ENCODE assay signal across 14 cellular contexts in genomic region chr18:62729487-62730386, GRCh38. TPM values are rescaled to one million over a fixed set of nuclear protein-coding genes. Genes with fewer than 3 reads are reported as not detected.
DNase-seq lines count a peak whose midpoint lies in the region; ATAC-seq and TF ChIP-seq lines count a peak whose summit lies in the region.
"Had no signal": no experiment of that assay in that cellular context is flagged by ENCODE, and none has a peak within 500 bp of the region (broad histone marks: within the 10 kb centered on the region; RNA-seq: fewer than 3 reads in every experiment).

No MANE protein-coding gene starts in this region.

- no peak for TF ChIP-seq POLR2A in lower leg skin (IDR thresholded peaks at IDR 0.05)

- no peaks in the 10 kb centered on the region; the same call in 1 of the 2 replicates for H3K9me3 ChIP-seq in HAP-1

- H3K4me1 Mint-ChIP-seq in WTC11 = peaks cover 56% of the 10 kb centered on the region
- H3K4me1 Mint-ChIP-seq: activated naive CD4-positive, alpha-beta T cell treated with anti-CD3 and anti-CD28 coated beads, Interleukin-2, amount 50 U/mL, for 24 hours had no signal

- peaks cover 16% of the 10 kb centered on the region for H3K9me3 Mint-ChIP-seq in WTC11

- DNase-seq in WTC11 (ENCODE audit: low spot score) (no peak), lower leg skin (ENCODE audit: low spot score in 2 of 2) (no peak), NCI-H1436 (lab: John Stamatoyannopoulos, UW) (no peak), HAP-1 (ENCODE audit: low spot score in 2 of 2) (no peak), GM19238 (ENCODE audit: insufficient read length, low spot score) (no peak)
- DNase-seq: activated CD4-positive, alpha-beta memory T cell treated with anti-CD3 and anti-CD28 coated beads for 36 hours; CD4-positive, alpha-beta T cell; NCI-H1092 treated with DMSO at 0.1 percent for 48 hours; NCI-H82; occipital lobe had no signal

- in situ Hi-C loops in HAP-1 (cut with MboI; ENCODE audit: low sequenced_read_pairs) = no loop called here

- WGBS in lower leg skin, 2 donors = 92 to 93% methylated on average over 13 of the region's 13 CpGs

- ATAC-seq in GM18511 (IDR thresholded peaks at IDR 0.05; ENCODE audit: unreplicated experiment) = peak; percentile 94
- ATAC-seq in GM21515 (IDR thresholded peaks at IDR 0.05; ENCODE audit: unreplicated experiment) = peak; percentile 57
- ATAC-seq in HG03066 (IDR thresholded peaks at IDR 0.05; ENCODE audit: low read depth, unreplicated experiment) = peak; percentile 90
- no peak for ATAC-seq in WTC11

- no peaks in the 10 kb centered on the region for H3K4me1 ChIP-seq in HAP-1

- no peaks in the 10 kb centered on the region for H3K27me3 Mint-ChIP-seq in WTC11 (ENCODE audit: low read depth)
- H3K27me3 Mint-ChIP-seq: activated CD4-positive, alpha-beta memory T cell treated with anti-CD3 and anti-CD28 coated beads for 36 hours; activated naive CD4-positive, alpha-beta T cell treated with anti-CD3 and anti-CD28 coated beads, Interleukin-2, amount 50 U/mL, for 24 hours; CD4-positive, alpha-beta T cell had no signal

- H3K27ac Mint-ChIP-seq in WTC11 = peak overlapping the region; percentile 75; the same call in 1 of the 2 replicates
- H3K27ac Mint-ChIP-seq: activated CD4-positive, alpha-beta memory T cell treated with anti-CD3 and anti-CD28 coated beads for 36 hours; activated naive CD4-positive, alpha-beta T cell treated with anti-CD3 and anti-CD28 coated beads, Interleukin-2, amount 50 U/mL, for 24 hours; CD4-positive, alpha-beta T cell had no signal

- intact Hi-C loops in lower leg skin (cut with DNase I; ENCODE audit: low total_unique reads) = no loop called here

- H3K4me3 ChIP-seq in lower leg skin (ENCODE audit: low read depth, poor library complexity, severe bottlenecking) = no peak overlapping the region
- no peak overlapping the region for H3K4me3 ChIP-seq in HAP-1

- CTCF ChIA-PET in WTC11 (lab: Charles Lee) = interaction anchor here (0.6 kb wide), 1 partner anchor 177 kb away, joined by 3 read pairs; no protein-coding TSS in a partner anchor

- no peak for TF ChIP-seq CTCF in WTC11 (IDR thresholded peaks at IDR 0.05)
- no peak for TF ChIP-seq CTCF in lower leg skin (IDR thresholded peaks at IDR 0.05)

- no peak overlapping the region for H3K4me3 Mint-ChIP-seq in WTC11
- H3K4me3 Mint-ChIP-seq: activated CD4-positive, alpha-beta memory T cell treated with anti-CD3 and anti-CD28 coated beads for 36 hours; activated naive CD4-positive, alpha-beta T cell treated with anti-CD3 and anti-CD28 coated beads, Interleukin-2, amount 50 U/mL, for 24 hours; CD4-positive, alpha-beta T cell had no signal

- POLR2A ChIA-PET in WTC11 (lab: Charles Lee) = interaction anchor here (1.2 kb wide), 1 partner anchor 15 kb away, joined by 4 read pairs; no protein-coding TSS in a partner anchor

- peaks cover 24% of the 10 kb centered on the region for H3K36me3 Mint-ChIP-seq in WTC11

- no peaks in the 10 kb centered on the region for H3K27me3 ChIP-seq in HAP-1 (ENCODE audit: low read depth)

- no peaks in the 10 kb centered on the region for H3K36me3 ChIP-seq in HAP-1 (replicated peaks)

TF ChIP-seq in WTC11, 78 proteins besides CTCF, POLR2A, EP300 and RAD21:
- TF ChIP-seq ZNF532 (CRISPR knock-in tag; IDR thresholded peaks at IDR 0.05; ENCODE audit: borderline replicate concordance) = no peak

RNA-seq across cellular contexts. Expression of gene PHLPP1, which starts 14.4 kb away (rescaled TPM):
- total RNA-seq in WTC11 (2021) (49.1 to 52.0 TPM (median 49.5 TPM) in 3 replicates), lower leg skin (10 to 100 TPM; 27.3 to 38.5 (median 33.1) TPM)
